Comparison of ENCODE assay signal across 1 cellular context in the genomic region with DNA sequence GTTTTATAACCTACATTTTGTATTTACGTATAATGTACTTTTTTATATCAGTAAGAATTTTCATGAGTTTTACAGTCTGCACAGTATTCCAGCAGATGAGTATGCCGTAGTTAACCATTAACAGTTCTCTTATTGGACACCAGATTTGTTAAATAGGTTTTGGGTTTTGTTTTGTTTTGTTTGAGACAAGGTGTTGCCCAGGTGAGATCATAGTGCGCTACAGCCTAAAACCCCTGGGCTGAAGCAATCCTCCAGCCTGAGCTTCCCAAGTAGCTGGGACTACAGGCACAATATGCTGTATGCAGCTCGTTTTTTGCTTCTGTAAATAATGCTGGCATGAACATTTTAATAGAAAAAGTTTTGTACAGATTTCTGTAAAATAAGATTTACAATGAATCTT.
TF ChIP-seq lines count a peak whose summit lies in the region.

No MANE protein-coding gene starts in this region.

TF ChIP-seq in HepG2, 621 proteins besides CTCF, POLR2A, EP300 and RAD21 (continued from another document and continues in another):
- TF ChIP-seq HMGXB3 (CRISPR knock-in tag; IDR thresholded peaks at IDR 0.05; ENCODE audit: borderline replicate concordance) (no peak), REL (CRISPR knock-in tag; conservative IDR thresholded peaks at IDR 0.05) (no peak), NFE2L1 (CRISPR knock-in tag; IDR thresholded peaks at IDR 0.05; ENCODE audit: borderline replicate concordance) (no peak), FUBP1 (CRISPR knock-in tag; IDR thresholded peaks at IDR 0.05; ENCODE audit: borderline replicate concordance) (no peak), KLF9 (CRISPR knock-in tag; IDR thresholded peaks at IDR 0.05; ENCODE audit: low read depth) (no peak), ZNF343 (CRISPR knock-in tag; IDR thresholded peaks at IDR 0.05) (no peak), ZNF652 (CRISPR knock-in tag; IDR thresholded peaks at IDR 0.05; ENCODE audit: borderline replicate concordance, low read depth) (no peak), ZNF232 (CRISPR knock-in tag; IDR thresholded peaks at IDR 0.05; ENCODE audit: borderline replicate concordance) (no peak), POGZ (CRISPR knock-in tag; IDR thresholded peaks at IDR 0.05) (no peak), DNMT3B (CRISPR knock-in tag; conservative IDR thresholded peaks at IDR 0.05) (no peak), ELF3 (CRISPR knock-in tag; IDR thresholded peaks at IDR 0.05) (no peak), ZNF263 (CRISPR knock-in tag; IDR thresholded peaks at IDR 0.05) (no peak), ZNF850 (CRISPR knock-in tag; conservative IDR thresholded peaks at IDR 0.05) (no peak), ZNF446 (CRISPR knock-in tag; IDR thresholded peaks at IDR 0.05) (no peak), ZBTB20 (CRISPR knock-in tag; IDR thresholded peaks at IDR 0.05; ENCODE audit: borderline replicate concordance, low read depth) (no peak), MAZ (IDR thresholded peaks at IDR 0.05; ENCODE audit: borderline replicate concordance, low read depth, low read length) (no peak), MAZ (CRISPR knock-in tag; IDR thresholded peaks at IDR 0.05; ENCODE audit: low read depth) (no peak), RARA (CRISPR knock-in tag; IDR thresholded peaks at IDR 0.05) (no peak), ZNF746 (CRISPR knock-in tag; IDR thresholded peaks at IDR 0.05) (no peak), HNRNPUL1 (IDR thresholded peaks at IDR 0.05; ENCODE audit: low read depth, low read length) (0 out of 2 replicates have a peak, but pooled peaks have one; percentile 35), GMEB1 (CRISPR knock-in tag; IDR thresholded peaks at IDR 0.05; ENCODE audit: borderline replicate concordance) (no peak), ZNF12 (CRISPR knock-in tag; IDR thresholded peaks at IDR 0.05) (no peak), ZNF326 (CRISPR knock-in tag; IDR thresholded peaks at IDR 0.05; ENCODE audit: borderline replicate concordance) (no peak), TEF (CRISPR knock-in tag; IDR thresholded peaks at IDR 0.05) (no peak), PPARG (CRISPR knock-in tag; conservative IDR thresholded peaks at IDR 0.05) (no peak), ZNF841 (CRISPR knock-in tag; IDR thresholded peaks at IDR 0.05; ENCODE audit: borderline replicate concordance) (no peak), ARNTL (CRISPR knock-in tag; IDR thresholded peaks at IDR 0.05) (no peak), HMGA1 (CRISPR knock-in tag; conservative IDR thresholded peaks at IDR 0.05) (no peak), PBX2 (CRISPR knock-in tag; IDR thresholded peaks at IDR 0.05) (no peak), SP5 (CRISPR knock-in tag; IDR thresholded peaks at IDR 0.05; ENCODE audit: borderline replicate concordance, low read depth) (no peak), MED1 (CRISPR knock-in tag; IDR thresholded peaks at IDR 0.05) (no peak), SNAI1 (CRISPR knock-in tag; IDR thresholded peaks at IDR 0.05; ENCODE audit: borderline replicate concordance) (no peak), MZF1 (CRISPR knock-in tag; IDR thresholded peaks at IDR 0.05; ENCODE audit: borderline replicate concordance) (no peak), ZNF569 (CRISPR knock-in tag; IDR thresholded peaks at IDR 0.05; ENCODE audit: borderline replicate concordance) (no peak), ZNF207 (IDR thresholded peaks at IDR 0.05; ENCODE audit: borderline replicate concordance) (no peak)
- TF ChIP-seq, protein P1, sequence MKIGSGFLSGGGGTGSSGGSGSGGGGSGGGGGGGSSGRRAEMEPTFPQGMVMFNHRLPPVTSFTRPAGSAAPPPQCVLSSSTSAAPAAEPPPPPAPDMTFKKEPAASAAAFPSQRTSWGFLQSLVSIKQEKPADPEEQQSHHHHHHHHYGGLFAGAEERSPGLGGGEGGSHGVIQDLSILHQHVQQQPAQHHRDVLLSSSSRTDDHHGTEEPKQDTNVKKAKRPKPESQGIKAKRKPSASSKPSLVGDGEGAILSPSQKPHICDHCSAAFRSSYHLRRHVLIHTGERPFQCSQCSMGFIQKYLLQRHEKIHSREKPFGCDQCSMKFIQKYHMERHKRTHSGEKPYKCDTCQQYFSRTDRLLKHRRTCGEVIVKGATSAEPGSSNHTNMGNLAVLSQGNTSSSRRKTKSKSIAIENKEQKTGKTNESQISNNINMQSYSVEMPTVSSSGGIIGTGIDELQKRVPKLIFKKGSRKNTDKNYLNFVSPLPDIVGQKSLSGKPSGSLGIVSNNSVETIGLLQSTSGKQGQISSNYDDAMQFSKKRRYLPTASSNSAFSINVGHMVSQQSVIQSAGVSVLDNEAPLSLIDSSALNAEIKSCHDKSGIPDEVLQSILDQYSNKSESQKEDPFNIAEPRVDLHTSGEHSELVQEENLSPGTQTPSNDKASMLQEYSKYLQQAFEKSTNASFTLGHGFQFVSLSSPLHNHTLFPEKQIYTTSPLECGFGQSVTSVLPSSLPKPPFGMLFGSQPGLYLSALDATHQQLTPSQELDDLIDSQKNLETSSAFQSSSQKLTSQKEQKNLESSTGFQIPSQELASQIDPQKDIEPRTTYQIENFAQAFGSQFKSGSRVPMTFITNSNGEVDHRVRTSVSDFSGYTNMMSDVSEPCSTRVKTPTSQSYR (CRISPR knock-in tag; IDR thresholded peaks at IDR 0.05; ENCODE audit: borderline replicate concordance), result no peak
- TF ChIP-seq, protein P2, sequence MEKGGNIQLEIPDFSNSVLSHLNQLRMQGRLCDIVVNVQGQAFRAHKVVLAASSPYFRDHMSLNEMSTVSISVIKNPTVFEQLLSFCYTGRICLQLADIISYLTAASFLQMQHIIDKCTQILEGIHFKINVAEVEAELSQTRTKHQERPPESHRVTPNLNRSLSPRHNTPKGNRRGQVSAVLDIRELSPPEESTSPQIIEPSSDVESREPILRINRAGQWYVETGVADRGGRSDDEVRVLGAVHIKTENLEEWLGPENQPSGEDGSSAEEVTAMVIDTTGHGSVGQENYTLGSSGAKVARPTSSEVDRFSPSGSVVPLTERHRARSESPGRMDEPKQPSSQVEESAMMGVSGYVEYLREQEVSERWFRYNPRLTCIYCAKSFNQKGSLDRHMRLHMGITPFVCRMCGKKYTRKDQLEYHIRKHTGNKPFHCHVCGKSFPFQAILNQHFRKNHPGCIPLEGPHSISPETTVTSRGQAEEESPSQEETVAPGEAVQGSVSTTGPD (CRISPR knock-in tag; IDR thresholded peaks at IDR 0.05), result no peak
- TF ChIP-seq, protein P3, sequence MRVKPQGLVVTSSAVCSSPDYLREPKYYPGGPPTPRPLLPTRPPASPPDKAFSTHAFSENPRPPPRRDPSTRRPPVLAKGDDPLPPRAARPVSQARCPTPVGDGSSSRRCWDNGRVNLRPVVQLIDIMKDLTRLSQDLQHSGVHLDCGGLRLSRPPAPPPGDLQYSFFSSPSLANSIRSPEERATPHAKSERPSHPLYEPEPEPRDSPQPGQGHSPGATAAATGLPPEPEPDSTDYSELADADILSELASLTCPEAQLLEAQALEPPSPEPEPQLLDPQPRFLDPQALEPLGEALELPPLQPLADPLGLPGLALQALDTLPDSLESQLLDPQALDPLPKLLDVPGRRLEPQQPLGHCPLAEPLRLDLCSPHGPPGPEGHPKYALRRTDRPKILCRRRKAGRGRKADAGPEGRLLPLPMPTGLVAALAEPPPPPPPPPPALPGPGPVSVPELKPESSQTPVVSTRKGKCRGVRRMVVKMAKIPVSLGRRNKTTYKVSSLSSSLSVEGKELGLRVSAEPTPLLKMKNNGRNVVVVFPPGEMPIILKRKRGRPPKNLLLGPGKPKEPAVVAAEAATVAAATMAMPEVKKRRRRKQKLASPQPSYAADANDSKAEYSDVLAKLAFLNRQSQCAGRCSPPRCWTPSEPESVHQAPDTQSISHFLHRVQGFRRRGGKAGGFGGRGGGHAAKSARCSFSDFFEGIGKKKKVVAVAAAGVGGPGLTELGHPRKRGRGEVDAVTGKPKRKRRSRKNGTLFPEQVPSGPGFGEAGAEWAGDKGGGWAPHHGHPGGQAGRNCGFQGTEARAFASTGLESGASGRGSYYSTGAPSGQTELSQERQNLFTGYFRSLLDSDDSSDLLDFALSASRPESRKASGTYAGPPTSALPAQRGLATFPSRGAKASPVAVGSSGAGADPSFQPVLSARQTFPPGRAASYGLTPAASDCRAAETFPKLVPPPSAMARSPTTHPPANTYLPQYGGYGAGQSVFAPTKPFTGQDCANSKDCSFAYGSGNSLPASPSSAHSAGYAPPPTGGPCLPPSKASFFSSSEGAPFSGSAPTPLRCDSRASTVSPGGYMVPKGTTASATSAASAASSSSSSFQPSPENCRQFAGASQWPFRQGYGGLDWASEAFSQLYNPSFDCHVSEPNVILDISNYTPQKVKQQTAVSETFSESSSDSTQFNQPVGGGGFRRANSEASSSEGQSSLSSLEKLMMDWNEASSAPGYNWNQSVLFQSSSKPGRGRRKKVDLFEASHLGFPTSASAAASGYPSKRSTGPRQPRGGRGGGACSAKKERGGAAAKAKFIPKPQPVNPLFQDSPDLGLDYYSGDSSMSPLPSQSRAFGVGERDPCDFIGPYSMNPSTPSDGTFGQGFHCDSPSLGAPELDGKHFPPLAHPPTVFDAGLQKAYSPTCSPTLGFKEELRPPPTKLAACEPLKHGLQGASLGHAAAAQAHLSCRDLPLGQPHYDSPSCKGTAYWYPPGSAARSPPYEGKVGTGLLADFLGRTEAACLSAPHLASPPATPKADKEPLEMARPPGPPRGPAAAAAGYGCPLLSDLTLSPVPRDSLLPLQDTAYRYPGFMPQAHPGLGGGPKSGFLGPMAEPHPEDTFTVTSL (CRISPR knock-in tag; IDR thresholded peaks at IDR 0.05; ENCODE audit: borderline replicate concordance), result peak; percentile 20; the same call in 1 of the 2 replicates
- TF ChIP-seq, protein P4, sequence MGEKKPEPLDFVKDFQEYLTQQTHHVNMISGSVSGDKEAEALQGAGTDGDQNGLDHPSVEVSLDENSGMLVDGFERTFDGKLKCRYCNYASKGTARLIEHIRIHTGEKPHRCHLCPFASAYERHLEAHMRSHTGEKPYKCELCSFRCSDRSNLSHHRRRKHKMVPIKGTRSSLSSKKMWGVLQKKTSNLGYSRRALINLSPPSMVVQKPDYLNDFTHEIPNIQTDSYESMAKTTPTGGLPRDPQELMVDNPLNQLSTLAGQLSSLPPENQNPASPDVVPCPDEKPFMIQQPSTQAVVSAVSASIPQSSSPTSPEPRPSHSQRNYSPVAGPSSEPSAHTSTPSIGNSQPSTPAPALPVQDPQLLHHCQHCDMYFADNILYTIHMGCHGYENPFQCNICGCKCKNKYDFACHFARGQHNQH (CRISPR knock-in tag; IDR thresholded peaks at IDR 0.05), result no peak
